ENCODE assay signal across 1 cellular context in the genomic region with DNA sequence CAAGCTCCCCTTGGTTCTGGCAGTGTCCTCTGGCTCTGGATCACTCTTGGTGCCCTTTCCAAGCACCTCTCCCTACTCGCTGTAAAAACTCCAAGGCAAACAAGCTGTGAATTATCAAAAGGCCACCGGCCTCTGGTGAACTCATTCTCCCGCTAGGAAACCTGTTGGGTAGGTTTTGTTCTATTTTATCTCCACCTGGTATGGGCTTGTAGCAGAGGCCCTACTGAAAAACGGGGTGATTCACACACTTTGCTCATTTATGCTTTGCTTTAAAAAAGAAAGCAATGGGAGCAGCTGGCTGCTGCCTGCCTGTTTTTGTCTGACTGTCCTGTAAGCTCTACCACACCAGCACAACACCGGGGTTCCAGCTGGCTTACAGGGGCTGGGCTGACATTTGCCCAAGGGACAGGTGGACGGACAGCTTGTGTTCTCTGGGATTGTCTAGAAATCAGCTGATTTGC.
TF ChIP-seq lines count a peak whose summit lies in the region.

No MANE protein-coding gene starts in this region.

TF ChIP-seq in WTC11, 78 proteins besides CTCF, POLR2A, EP300 and RAD21:
- TF ChIP-seq JUN (CRISPR knock-in tag; IDR thresholded peaks at IDR 0.05) (no peak), NR2C2 (CRISPR knock-in tag; IDR thresholded peaks at IDR 0.05) (no peak), PRRX2 (CRISPR knock-in tag; IDR thresholded peaks at IDR 0.05) (no peak), FOXK1 (CRISPR knock-in tag; IDR thresholded peaks at IDR 0.05) (no peak), ZSCAN18 (CRISPR knock-in tag; IDR thresholded peaks at IDR 0.05) (no peak)
